ENCODE assay signal across 10 cellular contexts in the genomic region with DNA sequence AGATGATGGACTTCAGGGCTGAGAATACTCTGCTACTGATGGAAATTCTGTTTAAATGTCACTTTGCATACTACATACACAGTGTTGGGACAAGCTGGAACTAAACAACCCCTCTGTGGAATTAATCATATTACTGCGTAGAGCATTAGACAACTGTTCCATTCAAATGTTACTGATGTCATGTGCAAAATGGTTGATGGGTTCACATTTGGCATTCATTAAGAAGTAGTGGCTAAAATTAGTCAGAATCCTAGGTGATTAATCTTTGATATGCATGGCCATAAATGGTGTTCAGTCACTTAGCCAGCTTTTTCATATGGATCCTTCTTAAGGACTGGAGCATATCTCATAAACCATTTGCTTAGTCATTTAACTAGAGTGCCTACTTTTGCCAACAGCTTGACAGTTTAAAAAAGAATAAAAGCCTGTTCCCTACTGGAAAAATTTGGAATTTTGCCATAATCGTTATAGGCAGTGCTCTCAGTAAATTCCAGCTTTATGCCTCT.
DNase-seq lines count a peak whose midpoint lies in the region; ATAC-seq and TF ChIP-seq lines count a peak whose summit lies in the region.
"Had no signal": no experiment of that assay in that cellular context is flagged by ENCODE, and none has a peak within 500 bp of the region (broad histone marks: within the 10 kb centered on the region; RNA-seq: fewer than 3 reads in every experiment).

No MANE protein-coding gene starts in this region.

- ATAC-seq in body of pancreas (peak; percentile 64), GM18873 (IDR thresholded peaks at IDR 0.05; ENCODE audit: low FRiP score, unreplicated experiment) (no peak)
- no peak for ATAC-seq in activated naive CD8-positive, alpha-beta T cell treated with anti-CD3 and anti-CD28 coated beads, Interleukin-2, amount 50 U/mL, for 24 hours
- ATAC-seq: HCT116 had no signal

- no peak overlapping the region for H3K9ac ChIP-seq in mesenchymal stem cell (ENCODE audit: low read length)

- H3K27me3 Mint-ChIP-seq in activated naive CD8-positive, alpha-beta T cell treated with anti-CD3 and anti-CD28 coated beads, Interleukin-2, amount 50 U/mL, for 24 hours, result no peaks in the 10 kb centered on the region

- no peak overlapping the region for H3K23ac ChIP-seq in mesenchymal stem cell (ENCODE audit: low read length in 2 of 2)

- no peak overlapping the region for H2AFZ ChIP-seq in mesenchymal stem cell (ENCODE audit: low read depth, low read length)

- no peak overlapping the region for H2BK5ac ChIP-seq in mesenchymal stem cell (ENCODE audit: low read depth, low read length, poor library complexity, severe bottlenecking)

- H3K4ac ChIP-seq in mesenchymal stem cell (ENCODE audit: low read depth in 1 of 2, low read length in 2 of 2), result no peak overlapping the region

- no peaks in the 10 kb centered on the region for H3K4me1 Mint-ChIP-seq in activated naive CD8-positive, alpha-beta T cell treated with anti-CD3 and anti-CD28 coated beads, Interleukin-2, amount 50 U/mL, for 24 hours

- peaks cover 4% of the 10 kb centered on the region for H3K4me1 ChIP-seq in body of pancreas
- no peaks in the 10 kb centered on the region for H3K4me1 ChIP-seq in mesenchymal stem cell (ENCODE audit: control insufficient read depth, insufficient read depth, low read depth, low read length)
- H3K4me1 ChIP-seq: Caco-2 had no signal

- WGBS in body of pancreas, 2 donors, result 31% methylated on average over 2 of the region's 2 CpGs
- WGBS in mesenchymal stem cell, result 75% methylated on average over 1 of the region's 2 CpGs

- H2BK12ac ChIP-seq in mesenchymal stem cell (ENCODE audit: low read length in 2 of 2), result no peak overlapping the region

- H2AK5ac ChIP-seq in mesenchymal stem cell (ENCODE audit: low read length, severe bottlenecking), result no peak overlapping the region

- no peak for TF ChIP-seq CTCF in body of pancreas (IDR thresholded peaks at IDR 0.05)

- H3K4me3 Mint-ChIP-seq in activated naive CD8-positive, alpha-beta T cell treated with anti-CD3 and anti-CD28 coated beads, Interleukin-2, amount 50 U/mL, for 24 hours, result no peak overlapping the region

- H3K27me3 ChIP-seq in body of pancreas (no peaks in the 10 kb centered on the region), mesenchymal stem cell (ENCODE audit: control insufficient read depth in 1 of 2, insufficient read depth in 1 of 2, low read length in 2 of 2) (no peaks in the 10 kb centered on the region)

- DNase-seq in DMS 273 treated with DMSO at 0.1 percent for 48 hours (lab: John Stamatoyannopoulos, UW) (peak; percentile 25), NCI-H1694 (lab: John Stamatoyannopoulos, UW) (peak; percentile 63), body of pancreas (no peak), mesenchymal stem cell (peak; percentile 58), ecto neural progenitor cell (ENCODE audit: low spot score) (no peak)
- no peak for DNase-seq in activated naive CD8-positive, alpha-beta T cell treated with anti-CD3 and anti-CD28 coated beads, Interleukin-2, amount 50 U/mL, for 24 hours
- DNase-seq in activated naive CD4-positive, alpha-beta T cell treated with anti-CD3 and anti-CD28 coated beads, Interleukin-2, amount 50 U/mL, for 16 hours, result no peak
- DNase-seq: Caco-2 had no signal

- H3K14ac ChIP-seq in mesenchymal stem cell (ENCODE audit: low read length in 2 of 2), result no peak overlapping the region

- peak overlapping the region in 1 of 4 donors; percentile 2 for H3K27ac ChIP-seq in body of pancreas
- H3K27ac ChIP-seq in mesenchymal stem cell (ENCODE audit: low read length, poor library complexity, severe bottlenecking), result no peak overlapping the region

- H3K9me3 ChIP-seq in body of pancreas (no peaks in the 10 kb centered on the region), mesenchymal stem cell (ENCODE audit: control insufficient read depth, low read length) (no peaks in the 10 kb centered on the region)
- H3K9me3 ChIP-seq: Caco-2 had no signal

- H3K27ac Mint-ChIP-seq in activated naive CD8-positive, alpha-beta T cell treated with anti-CD3 and anti-CD28 coated beads, Interleukin-2, amount 50 U/mL, for 24 hours, result no peak overlapping the region

- TF ChIP-seq POLR2A in body of pancreas (IDR thresholded peaks at IDR 0.05), result no peak

- H4K8ac ChIP-seq in mesenchymal stem cell (ENCODE audit: low read length), result no peak overlapping the region

- H3K18ac ChIP-seq in mesenchymal stem cell (ENCODE audit: low read depth in 1 of 2, low read length in 2 of 2), result no peak overlapping the region

- no peak overlapping the region for H4K91ac ChIP-seq in mesenchymal stem cell (ENCODE audit: low read length)

- H3K9me3 Mint-ChIP-seq in activated naive CD8-positive, alpha-beta T cell treated with anti-CD3 and anti-CD28 coated beads, Interleukin-2, amount 50 U/mL, for 24 hours, result no peaks in the 10 kb centered on the region

- no peak overlapping the region for H3K4me2 ChIP-seq in mesenchymal stem cell (ENCODE audit: low read length, poor library complexity, severe bottlenecking)

- H3K36me3 Mint-ChIP-seq in activated naive CD8-positive, alpha-beta T cell treated with anti-CD3 and anti-CD28 coated beads, Interleukin-2, amount 50 U/mL, for 24 hours (ENCODE audit: low read depth), result no peaks in the 10 kb centered on the region

- H3K4me3 ChIP-seq in body of pancreas (no peak overlapping the region), mesenchymal stem cell (ENCODE audit: insufficient read depth in 1 of 2, low read depth in 1 of 2, low read length in 2 of 2) (no peak overlapping the region)

- intact Hi-C loops in body of pancreas (cut with DNase I), result no loop called here

- H2BK15ac ChIP-seq in mesenchymal stem cell (ENCODE audit: low read depth, poor library complexity, severe bottlenecking), result no peak overlapping the region

- no peaks in the 10 kb centered on the region for H3K36me3 ChIP-seq in body of pancreas (replicated peaks in 1 of 2; ENCODE audit: insufficient read depth in 1 of 2, low read depth in 2 of 2)
- H3K36me3 ChIP-seq in mesenchymal stem cell (ENCODE audit: control insufficient read depth in 1 of 2, insufficient read depth in 2 of 2, low read depth in 1 of 2, low read length in 2 of 2), result no peaks in the 10 kb centered on the region

- H2BK120ac ChIP-seq in mesenchymal stem cell (ENCODE audit: low read depth, low read length), result no peak overlapping the region

- H3K79me1 ChIP-seq in mesenchymal stem cell (replicated peaks; ENCODE audit: low read length, poor library complexity, severe bottlenecking), result no peaks in the 10 kb centered on the region

Comparison
In these comparisons a context has a peak if more than half of its experiments do, and no peak if none do; other contexts are left out.
1. DNase-seq: peak in DMS 273 treated with DMSO at 0.1 percent for 48 hours (single experiment), NCI-H1694 (single experiment) and mesenchymal stem cell (single experiment); none in body of pancreas (0 of 4), activated naive CD8-positive, alpha-beta T cell treated with anti-CD3 and anti-CD28 coated beads, Interleukin-2, amount 50 U/mL, for 24 hours (single experiment), activated naive CD4-positive, alpha-beta T cell treated with anti-CD3 and anti-CD28 coated beads, Interleukin-2, amount 50 U/mL, for 16 hours (single experiment) and ecto neural progenitor cell (single experiment).